Comparison of ENCODE assay signal across 30 cellular contexts in genomic region chr12:104846056-104846762, GRCh38.
A peak's percentile ranks its signal among the peaks of the same experiment; 100 is the strongest.
DNase-seq lines count a peak whose midpoint lies in the region; ATAC-seq, FAIRE-seq and TF ChIP-seq lines count a peak whose summit lies in the region.
"Had no signal": no experiment of that assay in that cellular context is flagged by ENCODE, and none has a peak within 500 bp of the region (broad histone marks: within the 10 kb centered on the region; RNA-seq: fewer than 3 reads in every experiment).

No MANE protein-coding gene starts in this region.

- no peaks in the 10 kb centered on the region for H3K4me1 ChIP-seq in vagina
- H3K4me1 ChIP-seq: left lung, thyroid gland had no signal

- DNase-seq in AG08395 (ENCODE audit: low spot score) = peak; percentile 33
- no peak for DNase-seq in GM18507 (ENCODE audit: extremely low spot score, insufficient read length, low read depth)
- peak; percentile 77 for DNase-seq in fibroblast of the aortic adventitia (ENCODE audit: low read depth)
- DNase-seq in NCI-H1436 (lab: John Stamatoyannopoulos, UW) = no peak
- no peak for DNase-seq in stimulated activated effector memory CD8-positive, alpha-beta T cell treated with anti-CD3 and anti-CD28 coated beads, Interleukin-12 subunit alpha, Interleukin-12 subunit beta, amount 100 ng/mL, for 72 hours (ENCODE audit: low spot score in 2 of 2)
- DNase-seq in vagina (ENCODE audit: extremely low spot score in 2 of 2) = no peak
- DNase-seq: 8988T; activated CD4-positive, alpha-beta T cell treated with anti-CD3 and anti-CD28 coated beads, Interleukin-2, amount 10 ng/mL, durations not matched to agents 7 days and 5 days; activated CD8-positive, alpha-beta memory T cell treated with anti-CD3 and anti-CD28 coated beads, Interleukin-2, amount 10 ng/mL, durations not matched to agents 7 days and 5 days; activated naive CD4-positive, alpha-beta T cell treated with anti-CD3 and anti-CD28 coated beads, Interleukin-2, amount 50 U/mL, for 16 hours; activated T-cell treated with anti-CD3 and anti-CD28 coated beads, Interleukin-2, amount 50 U/mL, for 72 hours; CD8-positive, alpha-beta T cell; endodermal cell; left lung; naive B cell; NCI-H187; NCI-H2171 treated with DMSO at 0.1 percent for 48 hours; NCI-H524 treated with DMSO at 0.1 percent for 48 hours; NK-92 treated with Interleukin-12 subunit alpha and Interleukin-12 subunit beta, amount 100 ng/mL, for 24 hours; PC-9; stimulated activated CD4-positive, alpha-beta T cell treated with anti-CD3 and anti-CD28 coated beads, Interleukin-15, amount 100 ng/mL, for 24 hours; T-helper 9 cell; thyroid gland had no signal

- no peaks in the 10 kb centered on the region for H3K27me3 Mint-ChIP-seq in activated T-helper 17 cell treated with anti-CD3 and anti-CD28 coated beads, Interleukin-2, amount 50 U/mL, for 72 hours
- H3K27me3 Mint-ChIP-seq: B cell had no signal

- no peak overlapping the region for H3K27ac ChIP-seq in vagina
- H3K27ac ChIP-seq: left lung, PC-9, thyroid gland had no signal

- peak; percentile 39 for ATAC-seq in activated T-helper 17 cell treated with anti-CD3 and anti-CD28 coated beads, Interleukin-2, amount 50 U/mL, for 72 hours (replicated peaks)
- no peak for ATAC-seq in stimulated activated effector memory CD8-positive, alpha-beta T cell treated with anti-CD3 and anti-CD28 coated beads, Interleukin-12 subunit alpha, Interleukin-12 subunit beta, amount 100 ng/mL, for 72 hours
- no peak for ATAC-seq in HG02938 (IDR thresholded peaks at IDR 0.05; ENCODE audit: unreplicated experiment)
- ATAC-seq: activated CD8-positive, alpha-beta memory T cell treated with anti-CD3 and anti-CD28 coated beads, Interleukin-2, amount 10 ng/mL, durations not matched to agents 7 days and 5 days; activated T-cell treated with anti-CD3 and anti-CD28 coated beads, Interleukin-2, amount 50 U/mL, for 72 hours; CD8-positive, alpha-beta T cell; esophagus mucosa; left lung; Right ventricle myocardium inferior had no signal

- H3K27ac Mint-ChIP-seq in activated T-helper 17 cell treated with anti-CD3 and anti-CD28 coated beads, Interleukin-2, amount 50 U/mL, for 72 hours = no peak overlapping the region
- no peak overlapping the region for H3K27ac Mint-ChIP-seq in stimulated activated effector memory CD8-positive, alpha-beta T cell treated with anti-CD3 and anti-CD28 coated beads, Interleukin-12 subunit alpha, Interleukin-12 subunit beta, amount 100 ng/mL, for 72 hours
- H3K27ac Mint-ChIP-seq: activated CD4-positive, alpha-beta T cell treated with anti-CD3 and anti-CD28 coated beads, Interleukin-2, amount 10 ng/mL, durations not matched to agents 7 days and 5 days; activated CD8-positive, alpha-beta memory T cell treated with anti-CD3 and anti-CD28 coated beads, Interleukin-2, amount 10 ng/mL, durations not matched to agents 7 days and 5 days; activated T-cell treated with anti-CD3 and anti-CD28 coated beads, Interleukin-2, amount 50 U/mL, for 72 hours; B cell; CD8-positive, alpha-beta T cell; endodermal cell; naive B cell; stimulated activated naive CD8-positive, alpha-beta T cell treated with anti-CD3 and anti-CD28 coated beads, Interleukin-15, Interleukin-2, amounts not matched to agents 100 ng/mL and 50 ng/mL, for 24 hours had no signal

- H3K4me1 Mint-ChIP-seq in activated T-helper 17 cell treated with anti-CD3 and anti-CD28 coated beads, Interleukin-2, amount 50 U/mL, for 72 hours = no peaks in the 10 kb centered on the region
- H3K4me1 Mint-ChIP-seq in stimulated activated effector memory CD8-positive, alpha-beta T cell treated with anti-CD3 and anti-CD28 coated beads, Interleukin-12 subunit alpha, Interleukin-12 subunit beta, amount 100 ng/mL, for 72 hours = no peaks in the 10 kb centered on the region
- H3K4me1 Mint-ChIP-seq: activated CD4-positive, alpha-beta T cell treated with anti-CD3 and anti-CD28 coated beads, Interleukin-2, amount 10 ng/mL, durations not matched to agents 7 days and 5 days; B cell; endodermal cell; naive B cell had no signal

- FAIRE-seq in GM18507 (lab: Jason Lieb, UNC) = peak; percentile 68
- FAIRE-seq: islet of Langerhans had no signal

- H3K9me3 ChIP-seq in vagina = no peaks in the 10 kb centered on the region
- H3K9me3 ChIP-seq: left lung, thyroid gland had no signal

- peaks cover 19% of the 10 kb centered on the region for H3K36me3 Mint-ChIP-seq in activated T-helper 17 cell treated with anti-CD3 and anti-CD28 coated beads, Interleukin-2, amount 50 U/mL, for 72 hours (ENCODE audit: low read depth)
- peaks cover 13% of the 10 kb centered on the region for H3K36me3 Mint-ChIP-seq in stimulated activated effector memory CD8-positive, alpha-beta T cell treated with anti-CD3 and anti-CD28 coated beads, Interleukin-12 subunit alpha, Interleukin-12 subunit beta, amount 100 ng/mL, for 72 hours
- H3K36me3 Mint-ChIP-seq: CD8-positive, alpha-beta T cell had no signal

- no peaks in the 10 kb centered on the region for H3K27me3 ChIP-seq in vagina
- H3K27me3 ChIP-seq: left lung, thyroid gland had no signal

- TF ChIP-seq CTCF in fibroblast of the aortic adventitia (IDR thresholded peaks at IDR 0.05; ENCODE audit: insufficient read depth, low read length) = no peak
- no peak for TF ChIP-seq CTCF in vagina (IDR thresholded peaks at IDR 0.05)

- H3K4me3 Mint-ChIP-seq in activated T-helper 17 cell treated with anti-CD3 and anti-CD28 coated beads, Interleukin-2, amount 50 U/mL, for 72 hours = no peak overlapping the region
- H3K4me3 Mint-ChIP-seq in stimulated activated effector memory CD8-positive, alpha-beta T cell treated with anti-CD3 and anti-CD28 coated beads, Interleukin-12 subunit alpha, Interleukin-12 subunit beta, amount 100 ng/mL, for 72 hours = no peak overlapping the region
- H3K4me3 Mint-ChIP-seq: activated CD4-positive, alpha-beta T cell treated with anti-CD3 and anti-CD28 coated beads, Interleukin-2, amount 10 ng/mL, durations not matched to agents 7 days and 5 days; activated CD8-positive, alpha-beta memory T cell treated with anti-CD3 and anti-CD28 coated beads, Interleukin-2, amount 10 ng/mL, durations not matched to agents 7 days and 5 days; activated T-cell treated with anti-CD3 and anti-CD28 coated beads, Interleukin-2, amount 50 U/mL, for 72 hours; B cell; CD8-positive, alpha-beta T cell; endodermal cell; naive B cell; stimulated activated naive CD8-positive, alpha-beta T cell treated with anti-CD3 and anti-CD28 coated beads, Interleukin-15, Interleukin-2, amounts not matched to agents 100 ng/mL and 50 ng/mL, for 24 hours had no signal

- intact Hi-C loops in vagina (cut with DNase I) = no loop called here

- no peaks in the 10 kb centered on the region for H3K9me3 Mint-ChIP-seq in activated T-helper 17 cell treated with anti-CD3 and anti-CD28 coated beads, Interleukin-2, amount 50 U/mL, for 72 hours
- no peaks in the 10 kb centered on the region for H3K9me3 Mint-ChIP-seq in stimulated activated effector memory CD8-positive, alpha-beta T cell treated with anti-CD3 and anti-CD28 coated beads, Interleukin-12 subunit alpha, Interleukin-12 subunit beta, amount 100 ng/mL, for 72 hours
- H3K9me3 Mint-ChIP-seq: activated CD4-positive, alpha-beta T cell treated with anti-CD3 and anti-CD28 coated beads, Interleukin-2, amount 10 ng/mL, durations not matched to agents 7 days and 5 days; activated T-cell treated with anti-CD3 and anti-CD28 coated beads, Interleukin-2, amount 50 U/mL, for 72 hours; CD8-positive, alpha-beta T cell; endodermal cell; naive B cell; stimulated activated naive CD8-positive, alpha-beta T cell treated with anti-CD3 and anti-CD28 coated beads, Interleukin-15, Interleukin-2, amounts not matched to agents 100 ng/mL and 50 ng/mL, for 24 hours had no signal

- TF ChIP-seq POLR2A in vagina (IDR thresholded peaks at IDR 0.05) = no peak

- H3K36me3 ChIP-seq in vagina = no peaks in the 10 kb centered on the region
- H3K36me3 ChIP-seq: left lung, thyroid gland had no signal

- H3K4me3 ChIP-seq in fibroblast of the aortic adventitia (ENCODE audit: low read depth, low read length) (no peak overlapping the region), vagina (no peak overlapping the region)
- H3K4me3 ChIP-seq: left lung, PC-9, thyroid gland had no signal

Comparison
In these comparisons a context has a peak if more than half of its experiments do, and no peak if none do; other contexts are left out.
1. DNase-seq: peak in AG08395 (single experiment) and fibroblast of the aortic adventitia (single experiment); none in GM18507 (single experiment), NCI-H1436 (single experiment), stimulated activated effector memory CD8-positive, alpha-beta T cell treated with anti-CD3 and anti-CD28 coated beads, Interleukin-12 subunit alpha, Interleukin-12 subunit beta, amount 100 ng/mL, for 72 hours (0 of 2) and vagina (0 of 2).